Comparison of ENCODE assay signal across 27 cellular contexts in genomic region chrX:53969540-53969939, GRCh38.
"Had no signal": no experiment of that assay in that cellular context is flagged by ENCODE, and none has a peak within 500 bp of the region (broad histone marks: within the 10 kb centered on the region; RNA-seq: fewer than 3 reads in every experiment).

No MANE protein-coding gene starts in this region.

- ATAC-seq: effector memory CD8-positive, alpha-beta T cell; esophagus mucosa; gastrocnemius medialis; heart right ventricle; left cardiac atrium; left lung; left ventricle myocardium superior; lower lobe of right lung; mucosa of descending colon; naive thymus-derived CD8-positive, alpha-beta T cell had no signal

- H3K9me3 Mint-ChIP-seq: effector memory CD8-positive, alpha-beta T cell had no signal

- H3K4me3 ChIP-seq: colonic mucosa, esophagus squamous epithelium, gastrocnemius medialis, heart right ventricle, left lung, lower lobe of right lung, mucosa of descending colon had no signal

- H3K27ac ChIP-seq: colonic mucosa, epithelial cell of prostate, esophagus squamous epithelium, gastrocnemius medialis, heart right ventricle, left lung, lower lobe of right lung had no signal

- H3K27me3 Mint-ChIP-seq: dendritic cell treated with granulocyte-macrophage colony-stimulating factor and Interleukin-4, amounts not matched to agents 40 ng/mL and 50 ng/mL, for 4 days; effector memory CD8-positive, alpha-beta T cell; naive B cell; naive thymus-derived CD8-positive, alpha-beta T cell had no signal

- H3K9me3 ChIP-seq: colonic mucosa, gastrocnemius medialis, lower lobe of right lung, mucosa of descending colon had no signal

- H3K4me1 Mint-ChIP-seq: mesothelial cell of epicardium had no signal

- DNase-seq: colonic mucosa; cortex of kidney; effector CD8-positive, alpha-beta T cell; effector memory CD8-positive, alpha-beta T cell; erythroblast; esophagus squamous epithelium; foreskin fibroblast; foreskin melanocyte; gastrocnemius medialis; glutamatergic neuron; head of caudate nucleus; heart right ventricle; hippocampal formation; left cardiac atrium; left lung; left ventricle myocardium superior; lower lobe of right lung; mesenchymal stem cell; mucosa of descending colon; naive B cell; naive thymus-derived CD8-positive, alpha-beta T cell had no signal

- H3K36me3 ChIP-seq: colonic mucosa had no signal

- H3K27ac Mint-ChIP-seq: dendritic cell treated with granulocyte-macrophage colony-stimulating factor and Interleukin-4, amounts not matched to agents 40 ng/mL and 50 ng/mL, for 4 days; effector memory CD8-positive, alpha-beta T cell; mesothelial cell of epicardium had no signal

- FAIRE-seq: islet of Langerhans, keratinocyte had no signal

- H3K27me3 ChIP-seq: colonic mucosa, esophagus squamous epithelium, gastrocnemius medialis, heart right ventricle, left lung had no signal

- H3K4me3 Mint-ChIP-seq: dendritic cell treated with granulocyte-macrophage colony-stimulating factor and Interleukin-4, amounts not matched to agents 40 ng/mL and 50 ng/mL, for 4 days; effector memory CD8-positive, alpha-beta T cell; mesothelial cell of epicardium; naive B cell; naive thymus-derived CD8-positive, alpha-beta T cell had no signal

- H3K4me1 ChIP-seq: colonic mucosa, esophagus squamous epithelium, gastrocnemius medialis, heart right ventricle, left lung, lower lobe of right lung had no signal
